Comparison of ENCODE assay signal across 9 cellular contexts in the genomic region with DNA sequence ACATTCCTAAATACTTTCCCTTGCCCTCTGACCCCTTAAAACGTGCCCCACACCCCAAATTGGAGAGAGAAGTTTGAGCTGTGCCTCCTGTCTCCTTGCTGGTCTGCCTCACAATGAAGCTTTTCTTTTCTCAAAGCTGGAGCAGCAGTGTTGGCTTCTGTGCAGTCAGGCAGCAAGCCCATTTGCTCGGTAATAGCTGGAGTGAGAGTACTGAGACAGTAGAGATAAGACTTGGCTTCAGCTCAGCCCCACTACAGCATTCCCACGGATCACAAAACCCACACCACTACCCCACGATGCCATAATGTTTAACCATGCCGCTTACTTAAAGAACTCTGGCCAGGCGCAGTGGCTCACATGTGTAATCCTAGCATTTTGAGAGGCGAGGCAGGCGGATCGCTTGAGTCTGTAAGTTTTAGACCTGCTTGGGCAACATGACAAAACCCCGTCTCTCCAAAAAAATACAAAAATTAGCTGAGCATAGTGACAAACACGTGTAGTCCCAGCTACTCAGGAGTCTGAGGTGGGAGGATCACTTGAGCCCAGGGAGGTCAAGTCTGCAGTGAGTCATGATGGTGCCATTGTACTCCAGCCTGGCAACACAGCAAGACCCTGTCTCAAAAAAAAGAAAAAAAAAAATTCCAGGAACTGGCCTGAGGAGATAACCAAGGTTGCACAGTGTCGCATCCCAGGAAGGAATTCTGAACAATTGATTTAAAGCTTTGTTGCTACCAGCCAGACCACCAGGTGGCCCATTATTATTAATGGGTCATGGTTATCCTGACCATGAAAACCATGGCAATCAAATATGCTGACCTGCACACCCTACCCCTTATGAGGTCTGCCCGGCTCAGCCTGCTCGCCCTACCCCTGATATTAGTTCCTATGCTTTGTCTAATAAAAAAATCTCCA.
A peak's percentile ranks its signal among the peaks of the same experiment; 100 is the strongest.
DNase-seq lines count a peak whose midpoint lies in the region; ATAC-seq and TF ChIP-seq lines count a peak whose summit lies in the region.
"Had no signal": no experiment of that assay in that cellular context is flagged by ENCODE, and none has a peak within 500 bp of the region (broad histone marks: within the 10 kb centered on the region; RNA-seq: fewer than 3 reads in every experiment).

No MANE protein-coding gene starts in this region.

- H3K27me3 ChIP-seq in AG04450 (ENCODE audit: control insufficient read depth, insufficient read depth, low read length) (peaks cover 43% of the 10 kb centered on the region), colonic mucosa (no peaks in the 10 kb centered on the region)

- TF ChIP-seq CTCF in AG04450 (IDR thresholded peaks at IDR 0.05; ENCODE audit: low read depth, low read length) = 0 out of 2 replicates have a peak, but pooled peaks have one; percentile 9
- no peak for TF ChIP-seq CTCF in GM13977 (IDR thresholded peaks at IDR 0.05; ENCODE audit: extremely low read depth, insufficient read depth, missing control alignments)
- no peak for TF ChIP-seq CTCF in colonic mucosa (IDR thresholded peaks at IDR 0.05)

- H3K27ac ChIP-seq in AG04450 (ENCODE audit: low read depth, low read length) (no peak overlapping the region), mesodermal cell (ENCODE audit: low read depth, low read length, severe bottlenecking) (peak overlapping the region; percentile 91), colonic mucosa (no peak overlapping the region)

- intact Hi-C loops in colonic mucosa (cut with DNase I) = loop anchor here (2.0 kb wide), 1 partner anchor 100 kb away; no protein-coding TSS in a partner anchor

- peak; percentile 90 for TF ChIP-seq EP300 in Ishikawa (IDR thresholded peaks at IDR 0.05; ENCODE audit: borderline replicate concordance)

- no peaks in the 10 kb centered on the region for H3K36me3 Mint-ChIP-seq in central memory CD8-positive, alpha-beta T cell (ENCODE audit: insufficient read depth)

- in situ Hi-C loops in GM13977 (cut with MboI; ENCODE audit: low pct_unique_long_range_greater_than_20kb, low sequenced_read_pairs, unreplicated experiment) = no loop called here

- H3K4me1 Mint-ChIP-seq in central memory CD8-positive, alpha-beta T cell = peaks cover 17% of the 10 kb centered on the region

- no peak overlapping the region for H3K9ac ChIP-seq in colonic mucosa (ENCODE audit: low read depth in 2 of 2, low read length in 2 of 2)

- H3K4me3 ChIP-seq in AG04450 (ENCODE audit: low read depth, low read length) = no peak overlapping the region
- H3K4me3 ChIP-seq in mesodermal cell (ENCODE audit: extremely low read depth, insufficient read depth, low read length, poor library complexity, severe bottlenecking) = no peak overlapping the region
- H3K4me3 ChIP-seq in colonic mucosa = no peak overlapping the region

- H3K4me3 Mint-ChIP-seq in central memory CD8-positive, alpha-beta T cell = no peak overlapping the region
- H3K4me3 Mint-ChIP-seq: activated B cell treated with CpG ODN at 0.5 μM for 24 hours had no signal

- H3K36me3 ChIP-seq in mesodermal cell (ENCODE audit: control insufficient read depth, insufficient read depth, low read length) = no peaks in the 10 kb centered on the region
- H3K36me3 ChIP-seq in colonic mucosa = no peaks in the 10 kb centered on the region

- no peaks in the 10 kb centered on the region for H3K9me3 ChIP-seq in AG04450 (ENCODE audit: control insufficient read depth, insufficient read depth, low read length)
- H3K9me3 ChIP-seq in mesodermal cell (ENCODE audit: control insufficient read depth, low read length) = no peaks in the 10 kb centered on the region
- no peaks in the 10 kb centered on the region for H3K9me3 ChIP-seq in colonic mucosa

- peak overlapping the region; percentile 95 for H3K27ac Mint-ChIP-seq in central memory CD8-positive, alpha-beta T cell (ENCODE audit: low read depth)
- H3K27ac Mint-ChIP-seq: activated B cell treated with CpG ODN at 0.5 μM for 24 hours had no signal

- H3K9me3 Mint-ChIP-seq in central memory CD8-positive, alpha-beta T cell = no peaks in the 10 kb centered on the region
- H3K9me3 Mint-ChIP-seq: activated B cell treated with CpG ODN at 0.5 μM for 24 hours had no signal

- POLR2A ChIA-PET in AG04450 (lab: Yijun Ruan, JAX) = no interaction called here

- DNase-seq in AG04450 (ENCODE audit: low read depth, low spot score) = no peak
- DNase-seq in central memory CD8-positive, alpha-beta T cell (ENCODE audit: low spot score in 2 of 2) = no peak
- DNase-seq in GM13977 (ENCODE audit: low spot score) = no peak
- no peak for DNase-seq in colonic mucosa
- DNase-seq: activated B cell treated with CpG ODN at 0.5 μM for 24 hours had no signal

- WGBS in mesodermal cell (ENCODE audit: insufficient coverage in 2 of 2), 2 experiments = 71 to 73% methylated on average over 12 to 13 of the region's 14 CpGs

- no peak for ATAC-seq in central memory CD8-positive, alpha-beta T cell (replicated peaks; ENCODE audit: extremely low read depth, poor library complexity, severe bottlenecking)
- ATAC-seq in HG02981 (IDR thresholded peaks at IDR 0.05; ENCODE audit: unreplicated experiment) = no peak
- no peak for ATAC-seq in HG03432 (IDR thresholded peaks at IDR 0.05; ENCODE audit: unreplicated experiment)

- no peak for TF ChIP-seq RAD21 in Ishikawa (IDR thresholded peaks at IDR 0.05; ENCODE audit: low read depth)

- no peaks in the 10 kb centered on the region for H3K27me3 Mint-ChIP-seq in central memory CD8-positive, alpha-beta T cell
- H3K27me3 Mint-ChIP-seq: activated B cell treated with CpG ODN at 0.5 μM for 24 hours had no signal

- H3K4me1 ChIP-seq in mesodermal cell (ENCODE audit: control insufficient read depth, insufficient read depth, low read length, poor library complexity, severe bottlenecking) (peaks cover 20% of the 10 kb centered on the region), colonic mucosa (no peaks in the 10 kb centered on the region)

- CTCF ChIA-PET in AG04450 (lab: Charles Lee) = interaction anchor here (0.7 to 7.3 kb wide), 8 partner anchors 15 to 703 kb away, joined by 3 to 140 read pairs (median 10); a partner anchor contains a TSS

TF ChIP-seq in Ishikawa, 13 proteins besides CTCF, POLR2A, EP300 and RAD21:
- TF ChIP-seq, protein P1, sequence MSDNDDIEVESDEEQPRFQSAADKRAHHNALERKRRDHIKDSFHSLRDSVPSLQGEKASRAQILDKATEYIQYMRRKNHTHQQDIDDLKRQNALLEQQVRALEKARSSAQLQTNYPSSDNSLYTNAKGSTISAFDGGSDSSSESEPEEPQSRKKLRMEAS (IDR thresholded peaks at IDR 0.05) = peak; percentile 80
- TF ChIP-seq TEAD4 (IDR thresholded peaks at IDR 0.05) (peak; percentile 81), NFIC (IDR thresholded peaks at IDR 0.05) (peak; percentile 65), YY1 (IDR thresholded peaks at IDR 0.05; ENCODE audit: low read depth) (no peak), TCF12 (IDR thresholded peaks at IDR 0.05; ENCODE audit: low read depth) (peak; percentile 76), CEBPB (IDR thresholded peaks at IDR 0.05) (0 out of 2 replicates have a peak, but pooled peaks have one; percentile 19)
- TF ChIP-seq, protein P2, sequence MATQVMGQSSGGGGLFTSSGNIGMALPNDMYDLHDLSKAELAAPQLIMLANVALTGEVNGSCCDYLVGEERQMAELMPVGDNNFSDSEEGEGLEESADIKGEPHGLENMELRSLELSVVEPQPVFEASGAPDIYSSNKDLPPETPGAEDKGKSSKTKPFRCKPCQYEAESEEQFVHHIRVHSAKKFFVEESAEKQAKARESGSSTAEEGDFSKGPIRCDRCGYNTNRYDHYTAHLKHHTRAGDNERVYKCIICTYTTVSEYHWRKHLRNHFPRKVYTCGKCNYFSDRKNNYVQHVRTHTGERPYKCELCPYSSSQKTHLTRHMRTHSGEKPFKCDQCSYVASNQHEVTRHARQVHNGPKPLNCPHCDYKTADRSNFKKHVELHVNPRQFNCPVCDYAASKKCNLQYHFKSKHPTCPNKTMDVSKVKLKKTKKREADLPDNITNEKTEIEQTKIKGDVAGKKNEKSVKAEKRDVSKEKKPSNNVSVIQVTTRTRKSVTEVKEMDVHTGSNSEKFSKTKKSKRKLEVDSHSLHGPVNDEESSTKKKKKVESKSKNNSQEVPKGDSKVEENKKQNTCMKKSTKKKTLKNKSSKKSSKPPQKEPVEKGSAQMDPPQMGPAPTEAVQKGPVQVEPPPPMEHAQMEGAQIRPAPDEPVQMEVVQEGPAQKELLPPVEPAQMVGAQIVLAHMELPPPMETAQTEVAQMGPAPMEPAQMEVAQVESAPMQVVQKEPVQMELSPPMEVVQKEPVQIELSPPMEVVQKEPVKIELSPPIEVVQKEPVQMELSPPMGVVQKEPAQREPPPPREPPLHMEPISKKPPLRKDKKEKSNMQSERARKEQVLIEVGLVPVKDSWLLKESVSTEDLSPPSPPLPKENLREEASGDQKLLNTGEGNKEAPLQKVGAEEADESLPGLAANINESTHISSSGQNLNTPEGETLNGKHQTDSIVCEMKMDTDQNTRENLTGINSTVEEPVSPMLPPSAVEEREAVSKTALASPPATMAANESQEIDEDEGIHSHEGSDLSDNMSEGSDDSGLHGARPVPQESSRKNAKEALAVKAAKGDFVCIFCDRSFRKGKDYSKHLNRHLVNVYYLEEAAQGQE (IDR thresholded peaks at IDR 0.05; ENCODE audit: low read depth) = no peak
